ENCODE assay signal across 8 cellular contexts in the genomic region with DNA sequence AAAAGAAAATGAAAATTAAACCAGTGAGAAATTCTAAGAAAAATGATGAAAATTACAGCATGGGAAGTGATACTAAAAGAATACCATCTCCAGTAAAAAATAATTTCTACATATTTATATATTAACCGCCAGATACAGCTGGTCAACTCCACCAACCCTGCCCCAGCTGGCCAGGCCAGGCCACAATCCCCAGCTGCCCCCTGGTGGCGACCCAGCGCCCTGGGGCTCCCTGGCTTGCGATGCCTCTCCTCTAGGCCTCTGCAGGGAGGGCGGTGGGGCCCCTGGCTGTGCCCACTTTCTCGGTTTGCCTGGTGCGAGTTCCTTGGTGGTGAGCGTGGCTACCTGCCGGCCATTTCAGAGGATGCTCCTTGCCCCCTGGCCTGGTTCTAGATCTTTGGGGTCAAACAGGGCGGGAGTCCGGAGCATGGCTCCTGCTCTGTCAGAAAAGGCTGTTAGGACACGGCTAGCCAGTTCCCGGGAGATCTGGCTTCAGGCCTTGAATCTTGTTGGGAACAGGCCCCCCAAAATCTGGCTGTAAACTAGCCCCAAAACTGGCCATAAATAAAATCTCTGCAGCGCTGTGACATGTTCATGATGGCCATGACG. TPM values are rescaled to one million over a fixed set of nuclear protein-coding genes. Genes with fewer than 3 reads are reported as not detected.
DNase-seq lines count a peak whose midpoint lies in the region; ATAC-seq, FAIRE-seq and TF ChIP-seq lines count a peak whose summit lies in the region.

No MANE protein-coding gene starts in this region.

- intact Hi-C loops in left cardiac atrium (cut with DNase I) = loop anchor here (2.0 to 10.0 kb wide), 2 partner anchors 42 to 136 kb away; no protein-coding TSS in a partner anchor

- TF ChIP-seq CTCF in GM06990 (IDR thresholded peaks at IDR 0.05; ENCODE audit: insufficient read depth, low read length, poor library complexity, severe bottlenecking) (peak; percentile 97), retinal pigment epithelial cell (conservative IDR thresholded peaks at IDR 0.05; ENCODE audit: low read depth, low read length) (peak; percentile 96)

- H3K27me3 ChIP-seq in GM06990 (replicated peaks; ENCODE audit: control insufficient read depth, insufficient read depth, low read length) = no peaks in the 10 kb centered on the region

- no peak overlapping the region for H3K4me3 ChIP-seq in GM06990 (replicated peaks; ENCODE audit: low read depth, low read length)
- H3K4me3 ChIP-seq in retinal pigment epithelial cell (ENCODE audit: low read length) = no peak overlapping the region

- peak; percentile 65 for DNase-seq in GM06990 (ENCODE audit: extremely low read depth, insufficient read length)
- DNase-seq in HTR-8/SVneo (ENCODE audit: insufficient read length, low spot score) = peak; percentile 83
- peak; percentile 57 for DNase-seq in T1000 (lab: John Stamatoyannopoulos, UW)
- DNase-seq in anterior cingulate cortex (lab: John Stamatoyannopoulos, UW) = peak in 50 of 58 donors; percentile 10 to 82 (median 50)
- peak; percentile 85 for DNase-seq in left cardiac atrium
- no peak for DNase-seq in retinal pigment epithelial cell (ENCODE audit: low read depth)

- FAIRE-seq in HTR-8/SVneo (lab: Jason Lieb, UNC) = no peak

- ATAC-seq in left cardiac atrium (peak; percentile 63 to 64), HG02588 (IDR thresholded peaks at IDR 0.05; ENCODE audit: unreplicated experiment) (no peak), HG03457 (IDR thresholded peaks at IDR 0.05; ENCODE audit: unreplicated experiment) (no peak)

- no peaks in the 10 kb centered on the region for H3K36me3 ChIP-seq in GM06990 (ENCODE audit: control insufficient read depth, insufficient read depth, low read length)

RNA-seq across cellular contexts. Expression of gene GLIS2, which starts 14.5 kb away (rescaled TPM):
- 10 to 100 TPM; 23.9 to 29.2 TPM for total RNA-seq in left cardiac atrium

RNA-seq across cellular contexts. Expression of gene PAM16, which starts 20.7 kb away (rescaled TPM):
- 10 to 100 TPM; 51.0 to 64.3 TPM for total RNA-seq in left cardiac atrium

RNA-seq across cellular contexts. Expression of gene VASN, which starts 41.3 kb away (rescaled TPM):
- 10 to 100 TPM; 10.6 to 20.0 TPM for total RNA-seq in left cardiac atrium

RNA-seq across cellular contexts. Expression of gene TFAP4, which starts 57.6 kb away (rescaled TPM):
- total RNA-seq in left cardiac atrium = 1 to 10 TPM; 3.7 to 4.2 TPM

Comparison
In these comparisons a context has a peak if more than half of its experiments do, and no peak if none do; other contexts are left out.
1. ATAC-seq: peak in left cardiac atrium (2 of 2); none in HG02588 (single experiment) and HG03457 (single experiment).